Comparison of ENCODE assay signal across 2 cellular contexts in genomic region chr10:34809796-34810195, GRCh38.
TF ChIP-seq lines count a peak whose summit lies in the region.

No MANE protein-coding gene starts in this region.

TF ChIP-seq in GM23338, 12 proteins besides CTCF, POLR2A, EP300 and RAD21:
- TF ChIP-seq REST (IDR thresholded peaks at IDR 0.05; ENCODE audit: unreplicated experiment) (no peak), EZH2 (IDR thresholded peaks at IDR 0.05; ENCODE audit: low read depth, unreplicated experiment) (no peak), ZNF331 (CRISPR knock-in tag; IDR thresholded peaks at IDR 0.05; ENCODE audit: low read depth) (no peak), EZH2phosphoT487 (IDR thresholded peaks at IDR 0.05; ENCODE audit: unreplicated experiment) (no peak), ZNF114 (CRISPR knock-in tag; IDR thresholded peaks at IDR 0.05) (no peak), ETS1 (IDR thresholded peaks at IDR 0.05) (no peak), POLR2AphosphoS5 (IDR thresholded peaks at IDR 0.05; ENCODE audit: low read depth) (no peak), ZNF462 (CRISPR knock-in tag; IDR thresholded peaks at IDR 0.05) (no peak)

TF ChIP-seq in HepG2, 621 proteins besides CTCF, POLR2A, EP300 and RAD21:
- TF ChIP-seq ZNF83 (CRISPR knock-in tag; IDR thresholded peaks at IDR 0.05; ENCODE audit: borderline replicate concordance) = no peak
- no peak for TF ChIP-seq NAIF1 (CRISPR knock-in tag; IDR thresholded peaks at IDR 0.05; ENCODE audit: borderline replicate concordance)
- no peak for TF ChIP-seq SP1 (IDR thresholded peaks at IDR 0.05)
- TF ChIP-seq SP1 (CRISPR knock-in tag; IDR thresholded peaks at IDR 0.05) = no peak
- TF ChIP-seq ZNF879 (CRISPR knock-in tag; IDR thresholded peaks at IDR 0.05) = no peak
- no peak for TF ChIP-seq NR1H2 (CRISPR knock-in tag; IDR thresholded peaks at IDR 0.05; ENCODE audit: borderline replicate concordance, low read depth)
- TF ChIP-seq TSC22D2 (CRISPR knock-in tag; IDR thresholded peaks at IDR 0.05; ENCODE audit: borderline replicate concordance) = no peak
- TF ChIP-seq EEA1 (CRISPR knock-in tag; IDR thresholded peaks at IDR 0.05; ENCODE audit: borderline replicate concordance) = no peak
- no peak for TF ChIP-seq ZNF430 (CRISPR knock-in tag; IDR thresholded peaks at IDR 0.05)
- no peak for TF ChIP-seq KLF6 (CRISPR knock-in tag; IDR thresholded peaks at IDR 0.05)
- TF ChIP-seq ATAD3A (CRISPR knock-in tag; IDR thresholded peaks at IDR 0.05) = no peak
